Comparison of ENCODE assay signal across 19 cellular contexts in the genomic region with DNA sequence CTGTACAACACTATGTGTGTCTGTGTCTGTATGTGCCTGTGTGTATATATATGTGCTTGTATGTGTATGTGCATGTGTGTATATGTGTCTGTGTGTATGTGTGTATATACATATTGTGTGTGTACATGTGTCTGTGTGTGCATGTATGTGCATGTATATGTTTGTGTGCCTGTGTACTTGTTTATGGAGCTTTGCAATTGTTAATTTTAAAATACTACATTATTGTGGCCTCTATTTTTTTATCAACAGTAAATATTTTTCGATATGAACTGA.
A peak's percentile ranks its signal among the peaks of the same experiment; 100 is the strongest.
DNase-seq lines count a peak whose midpoint lies in the region; ATAC-seq and TF ChIP-seq lines count a peak whose summit lies in the region.
"Had no signal": no experiment of that assay in that cellular context is flagged by ENCODE, and none has a peak within 500 bp of the region (broad histone marks: within the 10 kb centered on the region; RNA-seq: fewer than 3 reads in every experiment).

No MANE protein-coding gene starts in this region.

- intact Hi-C loops in left lung (cut with DNase I): no loop called here

- no peak overlapping the region for H3K4me3 ChIP-seq in left lung
- H3K4me3 ChIP-seq: ascending aorta had no signal

- peaks cover 0 to 2% of the 10 kb centered on the region in 2 donors for H3K4me1 ChIP-seq in left lung
- H3K4me1 ChIP-seq: ascending aorta had no signal

- H3K9me3 ChIP-seq in left lung: peaks cover 0 to 9% of the 10 kb centered on the region in 2 donors
- H3K9me3 ChIP-seq: neutrophil had no signal

- no peaks in the 10 kb centered on the region for H3K36me3 ChIP-seq in left lung
- H3K36me3 ChIP-seq: ascending aorta, neutrophil had no signal

- DNase-seq in left lung: no peak
- DNase-seq in SIG-M5 treated with dmso at 0.1 percent for 504 hours (lab: John Stamatoyannopoulos, UW; ENCODE audit: unreplicated experiment): no peak
- DNase-seq in kidney tubule cell (ENCODE audit: low spot score): no peak
- DNase-seq: activated CD4-positive, alpha-beta T cell treated with anti-CD3 and anti-CD28 coated beads, Interleukin-2, amount 50 U/mL, for 1 hour; activated naive CD4-positive, alpha-beta T cell treated with Interleukin-2 at 50 U/mL for 16 hours; CD8-positive, alpha-beta memory T cell; H7; IMR-90; kidney glomerular epithelial cell; NCI-H2081 treated with DMSO at 0.1 percent for 48 hours; NCI-H69; right cardiac atrium had no signal

- H3K27me3 ChIP-seq in left lung: no peaks in the 10 kb centered on the region
- H3K27me3 ChIP-seq: ascending aorta had no signal

- ATAC-seq in GM18505 (IDR thresholded peaks at IDR 0.05; ENCODE audit: unreplicated experiment) (peak; percentile 5), GM19455 (IDR thresholded peaks at IDR 0.05; ENCODE audit: unreplicated experiment) (peak; percentile 10), HG02938 (IDR thresholded peaks at IDR 0.05; ENCODE audit: unreplicated experiment) (peak; percentile 8), HG03558 (IDR thresholded peaks at IDR 0.05; ENCODE audit: extremely low read depth, unreplicated experiment) (peak; percentile 1), left lung (no peak), GM21717 (IDR thresholded peaks at IDR 0.05; ENCODE audit: unreplicated experiment) (no peak)
- ATAC-seq: right cardiac atrium had no signal

- no peak for TF ChIP-seq CTCF in left lung (IDR thresholded peaks at IDR 0.05)

- H3K27ac ChIP-seq in left lung: no peak overlapping the region
- H3K27ac ChIP-seq: ascending aorta, neutrophil had no signal

- TF ChIP-seq POLR2A in GM18505 (IDR thresholded peaks at IDR 0.05; ENCODE audit: borderline replicate concordance, extremely low read depth, insufficient read depth, insufficient read length): no peak

Comparison
In these comparisons a context has a peak if more than half of its experiments do, and no peak if none do; other contexts are left out.
1. ATAC-seq: peak in GM18505 (single experiment), GM19455 (single experiment), HG02938 (single experiment) and HG03558 (single experiment); none in left lung (single experiment) and GM21717 (single experiment).